ENCODE assay signal across 1 cellular context in genomic region chr1:227905573-227906487, GRCh38.
TF ChIP-seq lines count a peak whose summit lies in the region.

No MANE protein-coding gene starts in this region.

TF ChIP-seq in HCT116, 20 proteins besides CTCF, POLR2A, EP300 and RAD21 (continued from another document):
- TF ChIP-seq ZBTB33 (IDR thresholded peaks at IDR 0.05; ENCODE audit: extremely low read depth, insufficient replicate concordance, low read length) (no peak), EGR1 (IDR thresholded peaks at IDR 0.05; ENCODE audit: low read depth) (no peak), POLR2AphosphoS5 (IDR thresholded peaks at IDR 0.05; ENCODE audit: low read depth, low read length) (no peak), CEBPB (IDR thresholded peaks at IDR 0.05; ENCODE audit: low read depth) (no peak), EZH2 (IDR thresholded peaks at IDR 0.05) (no peak), REST (IDR thresholded peaks at IDR 0.05; ENCODE audit: low read depth) (no peak), ZNF274 (IDR thresholded peaks at IDR 0.05; ENCODE audit: low read depth, low read length) (no peak)
TF ChIP-seq in HCT116: peak in this region for 0.
